In the genomic region with DNA sequence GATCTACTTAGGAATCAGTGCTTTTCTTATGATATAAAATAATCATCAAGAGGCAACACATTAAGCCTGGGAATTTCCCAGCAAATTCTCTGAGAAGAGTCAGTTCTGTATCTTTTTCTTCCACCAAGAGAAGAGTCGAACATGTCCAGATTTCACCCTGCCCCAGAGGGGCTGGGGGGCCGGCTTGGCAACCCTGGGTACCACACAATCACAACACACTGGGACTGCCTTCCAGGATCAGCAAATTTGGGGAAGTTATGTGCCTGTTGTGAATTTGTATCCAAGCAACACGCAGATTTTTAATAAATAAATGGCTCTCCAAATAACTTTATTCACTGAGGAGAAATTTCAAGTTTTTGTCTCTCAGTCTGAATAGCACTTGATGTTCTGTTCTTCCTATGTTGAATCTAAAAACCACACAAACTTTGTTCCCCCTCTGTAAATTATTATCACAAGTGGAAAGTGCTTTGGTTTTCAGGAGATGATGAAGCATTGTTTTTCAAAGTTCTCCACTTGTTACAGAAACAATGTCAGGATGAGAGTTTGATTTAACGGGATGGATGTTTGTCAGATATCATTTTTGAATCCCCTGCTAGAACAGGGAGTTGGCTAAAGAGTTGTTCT, we compare ENCODE assay signal across 17 cellular contexts.
DNase-seq lines count a peak whose midpoint lies in the region; ATAC-seq and TF ChIP-seq lines count a peak whose summit lies in the region.
"Had no signal": no experiment of that assay in that cellular context is flagged by ENCODE, and none has a peak within 500 bp of the region (broad histone marks: within the 10 kb centered on the region; RNA-seq: fewer than 3 reads in every experiment).

No MANE protein-coding gene starts in this region.

- ATAC-seq in left lung: peak; percentile 9
- ATAC-seq in thoracic aorta (ENCODE audit: insufficient number of reproducible peaks, low FRiP score, low read depth): no peak
- ATAC-seq in GM19324 (IDR thresholded peaks at IDR 0.05; ENCODE audit: low FRiP score, unreplicated experiment): no peak
- ATAC-seq in naive thymus-derived CD4-positive, alpha-beta T cell: no peak
- ATAC-seq: GM23338 had no signal

- CTCF ChIA-PET in Calu3 (lab: Charles Lee): no interaction called here
- CTCF ChIA-PET in naive thymus-derived CD4-positive, alpha-beta T cell (lab: Charles Lee): no interaction called here

- H3K9me3 ChIP-seq in left lung (peaks cover 0 to 5% of the 10 kb centered on the region in 2 donors), thoracic aorta (no peaks in the 10 kb centered on the region)
- no peaks in the 10 kb centered on the region for H3K9me3 ChIP-seq in naive thymus-derived CD4-positive, alpha-beta T cell (ENCODE audit: control insufficient read depth in 2 of 3, low read length in 3 of 3)
- H3K9me3 ChIP-seq: BE2C, Caco-2 had no signal

- H3K4me3 Mint-ChIP-seq in Calu3 (ENCODE audit: low read depth, unreplicated experiment) (no peak overlapping the region), HFFc6 (peak overlapping the region; percentile 2)
- no peak overlapping the region for H3K4me3 Mint-ChIP-seq in naive thymus-derived CD4-positive, alpha-beta T cell
- H3K4me3 Mint-ChIP-seq: CD4-positive, CD25-positive, alpha-beta regulatory T cell; GM23338 had no signal

- peaks cover 23% of the 10 kb centered on the region for H3K4me1 Mint-ChIP-seq in Calu3 (ENCODE audit: low read depth, unreplicated experiment)
- peaks cover 58% of the 10 kb centered on the region for H3K4me1 Mint-ChIP-seq in HFFc6 (ENCODE audit: low read depth)
- no peaks in the 10 kb centered on the region for H3K4me1 Mint-ChIP-seq in naive thymus-derived CD4-positive, alpha-beta T cell
- H3K4me1 Mint-ChIP-seq: CD4-positive, CD25-positive, alpha-beta regulatory T cell; GM23338 had no signal

- DNase-seq in Calu3 (no peak), HFFc6 (no peak), left lung (peak in 1 of 2 donors; percentile 36), thoracic aorta (ENCODE audit: low spot score) (no peak)
- DNase-seq in naive thymus-derived CD4-positive, alpha-beta T cell: no peak
- DNase-seq: ACHN; BE2C; C1 segment of cervical spinal cord; Caco-2; CD4-positive, CD25-positive, alpha-beta regulatory T cell; DMS153; DMS79; GDM1; HCEC 1CT had no signal

- H3K4me1 ChIP-seq in left lung (no peaks in the 10 kb centered on the region), thoracic aorta (ENCODE audit: control insufficient read depth in 1 of 2, low read depth in 2 of 2) (peaks cover 4 to 34% of the 10 kb centered on the region in 2 donors)
- no peaks in the 10 kb centered on the region for H3K4me1 ChIP-seq in naive thymus-derived CD4-positive, alpha-beta T cell (ENCODE audit: control insufficient read depth in 2 of 2, insufficient read depth in 2 of 2, low read length in 2 of 2)
- H3K4me1 ChIP-seq: BE2C had no signal

- H3K9me3 Mint-ChIP-seq in Calu3 (ENCODE audit: low read depth, unreplicated experiment) (peaks cover 4% of the 10 kb centered on the region), HFFc6 (peaks cover 3% of the 10 kb centered on the region; the same call in 1 of the 2 replicates)
- H3K9me3 Mint-ChIP-seq in naive thymus-derived CD4-positive, alpha-beta T cell: peaks cover 0 to 14% (median 2%) of the 10 kb centered on the region in 11 donors
- H3K9me3 Mint-ChIP-seq: GM23338 had no signal

- TF ChIP-seq CTCF in Calu3 (IDR thresholded peaks at IDR 0.05; ENCODE audit: unreplicated experiment) (no peak), HFFc6 (IDR thresholded peaks at IDR 0.05) (no peak), left lung (IDR thresholded peaks at IDR 0.05) (no peak), thoracic aorta (IDR thresholded peaks at IDR 0.05) (no peak)

- no peaks in the 10 kb centered on the region for H3K27me3 ChIP-seq in left lung
- no peaks in the 10 kb centered on the region for H3K27me3 ChIP-seq in thoracic aorta (replicated peaks; ENCODE audit: insufficient read depth)
- no peaks in the 10 kb centered on the region for H3K27me3 ChIP-seq in naive thymus-derived CD4-positive, alpha-beta T cell (ENCODE audit: control insufficient read depth in 2 of 2, insufficient read depth in 2 of 2, low read length in 2 of 2)
- H3K27me3 ChIP-seq: BE2C had no signal

- no TSS peak for BruUV-seq in Calu3 (replicated peaks; lab: Mats Ljungman, UMichigan)

- H3K27ac ChIP-seq in left lung (no peak overlapping the region), thoracic aorta (peak overlapping the region; percentile 41 to 56)
- H3K27ac ChIP-seq in naive thymus-derived CD4-positive, alpha-beta T cell (ENCODE audit: low read depth, low read length): no peak overlapping the region
- H3K27ac ChIP-seq: HL-60 had no signal

- H3K27me3 Mint-ChIP-seq in Calu3 (ENCODE audit: unreplicated experiment) (no peaks in the 10 kb centered on the region), HFFc6 (ENCODE audit: insufficient read depth) (no peaks in the 10 kb centered on the region)
- H3K27me3 Mint-ChIP-seq in naive thymus-derived CD4-positive, alpha-beta T cell: no peaks in the 10 kb centered on the region
- H3K27me3 Mint-ChIP-seq: CD4-positive, CD25-positive, alpha-beta regulatory T cell had no signal

- H3K36me3 Mint-ChIP-seq in Calu3 (ENCODE audit: insufficient read depth, unreplicated experiment) (no peaks in the 10 kb centered on the region), HFFc6 (ENCODE audit: low read depth) (peaks cover 15% of the 10 kb centered on the region)
- no peaks in the 10 kb centered on the region for H3K36me3 Mint-ChIP-seq in naive thymus-derived CD4-positive, alpha-beta T cell
- H3K36me3 Mint-ChIP-seq: CD4-positive, CD25-positive, alpha-beta regulatory T cell had no signal

- intact Hi-C loops in Calu3 (cut with micrococcal nuclease; ENCODE audit: unreplicated experiment) (loop anchor here (5.0 kb wide), 2 partner anchors 121 to 136 kb away; no protein-coding TSS in a partner anchor), left lung (cut with DNase I) (no loop called here)
- intact Hi-C loops in naive thymus-derived CD4-positive, alpha-beta T cell (cut with micrococcal nuclease): no loop called here

- H3K4me3 ChIP-seq in left lung (no peak overlapping the region), thoracic aorta (no peak overlapping the region)
- H3K4me3 ChIP-seq in naive thymus-derived CD4-positive, alpha-beta T cell (ENCODE audit: low read length): no peak overlapping the region
- H3K4me3 ChIP-seq: GM23338 had no signal

- no peaks in the 10 kb centered on the region for H3K36me3 ChIP-seq in left lung
- no peaks in the 10 kb centered on the region for H3K36me3 ChIP-seq in thoracic aorta
- H3K36me3 ChIP-seq in naive thymus-derived CD4-positive, alpha-beta T cell (ENCODE audit: control insufficient read depth in 2 of 3, insufficient read depth in 3 of 3, low read length in 3 of 3): no peaks in the 10 kb centered on the region
- H3K36me3 ChIP-seq: BE2C had no signal

- POLR2A ChIA-PET in naive thymus-derived CD4-positive, alpha-beta T cell (lab: Charles Lee): no interaction called here

- H3K27ac Mint-ChIP-seq in Calu3 (ENCODE audit: unreplicated experiment) (peak overlapping the region; percentile 66), HFFc6 (peak overlapping the region; percentile 75)
- H3K27ac Mint-ChIP-seq in naive thymus-derived CD4-positive, alpha-beta T cell: no peak overlapping the region
- H3K27ac Mint-ChIP-seq: CD4-positive, CD25-positive, alpha-beta regulatory T cell; GM23338 had no signal

Comparison
In these comparisons a context has a peak if more than half of its experiments do, and no peak if none do; other contexts are left out.
1. H3K27ac Mint-ChIP-seq: peak in Calu3 (single experiment) and HFFc6 (single experiment); none in naive thymus-derived CD4-positive, alpha-beta T cell (0 of 9).
2. H3K27ac ChIP-seq: peak in thoracic aorta (2 of 2); none in left lung (0 of 2) and naive thymus-derived CD4-positive, alpha-beta T cell (single experiment).